Comparison of ENCODE assay signal across 12 cellular contexts in the genomic region with DNA sequence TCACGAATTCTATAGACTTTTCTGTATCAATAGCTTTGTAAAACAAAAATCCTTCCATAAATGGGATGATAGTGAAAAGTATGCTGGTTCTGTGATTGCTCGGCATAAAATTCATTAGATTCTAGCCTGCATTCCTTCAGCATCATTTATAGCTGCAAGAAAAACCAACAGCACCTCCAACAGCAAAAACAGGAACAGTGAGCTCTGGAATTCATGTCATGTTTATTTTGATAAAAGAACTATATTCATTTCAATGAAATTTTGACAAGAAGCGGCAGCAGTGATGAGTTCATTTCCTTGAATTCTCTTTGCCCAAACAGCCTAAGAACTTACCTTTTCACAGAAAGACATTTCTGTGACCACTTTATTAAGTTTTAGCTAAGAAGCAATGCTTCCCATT.
DNase-seq lines count a peak whose midpoint lies in the region; ATAC-seq and TF ChIP-seq lines count a peak whose summit lies in the region.
"Had no signal": no experiment of that assay in that cellular context is flagged by ENCODE, and none has a peak within 500 bp of the region (broad histone marks: within the 10 kb centered on the region; RNA-seq: fewer than 3 reads in every experiment).

No MANE protein-coding gene starts in this region.

- no peaks in the 10 kb centered on the region for H4K20me1 ChIP-seq in GM23338 (replicated peaks; ENCODE audit: insufficient read depth)

- no peak overlapping the region for H2AFZ ChIP-seq in GM23338

- peak; percentile 55 for DNase-seq in A172 (ENCODE audit: low spot score)
- no peak for DNase-seq in GM23338 (ENCODE audit: low spot score)
- peak; percentile 74 for DNase-seq in astrocyte of the hippocampus (ENCODE audit: low read depth, low spot score)
- peak; percentile 78 for DNase-seq in iris pigment epithelial cell (ENCODE audit: low read depth)
- no peak for DNase-seq in activated naive CD4-positive, alpha-beta T cell treated with anti-CD3 and anti-CD28 coated beads, Interleukin-2, amount 50 U/mL, for 72 hours (ENCODE audit: low spot score in 2 of 2)
- no peak for DNase-seq in HAP-1 (ENCODE audit: low spot score in 2 of 2)
- DNase-seq: CD4-positive, CD25-positive, alpha-beta regulatory T cell; occipital lobe had no signal

- ATAC-seq in GM23338 (no peak), HG02885 (IDR thresholded peaks at IDR 0.05; ENCODE audit: poor library complexity, unreplicated experiment) (no peak), GM21381 (IDR thresholded peaks at IDR 0.05; ENCODE audit: unreplicated experiment) (no peak)
- ATAC-seq in activated naive CD4-positive, alpha-beta T cell treated with anti-CD3 and anti-CD28 coated beads, Interleukin-2, amount 50 U/mL, for 72 hours: no peak

- H3K9me3 Mint-ChIP-seq in GM23338: peaks cover 17% of the 10 kb centered on the region
- H3K9me3 Mint-ChIP-seq in activated naive CD4-positive, alpha-beta T cell treated with anti-CD3 and anti-CD28 coated beads, Interleukin-2, amount 50 U/mL, for 72 hours: peaks cover 10 to 13% of the 10 kb centered on the region in 2 donors
- H3K9me3 Mint-ChIP-seq: activated T-helper 1 cell treated with anti-CD3 and anti-CD28 coated beads, Interleukin-12 subunit alpha, Interleukin-12 subunit beta, Interleukin-2, Interleukin-4 antibody, amounts not matched to agents 30 ng/mL and 10 ng/mL and 1 ng/mL, durations not matched to agents 14 hours and 24 hours and 36 hours had no signal

- H3K9me3 ChIP-seq in HAP-1: no peaks in the 10 kb centered on the region

- H3K4me1 ChIP-seq in GM23338 (ENCODE audit: insufficient read depth) (peaks cover 26% of the 10 kb centered on the region), HAP-1 (peaks cover 16% of the 10 kb centered on the region)

- H3K27me3 ChIP-seq in GM23338 (ENCODE audit: insufficient read depth) (no peaks in the 10 kb centered on the region), HAP-1 (ENCODE audit: low read depth) (no peaks in the 10 kb centered on the region)

- peaks cover 11% of the 10 kb centered on the region for H3K9me2 ChIP-seq in GM23338 (ENCODE audit: insufficient read depth)

- peak overlapping the region; percentile 44; the same call in 1 of the 2 replicates for H3K27ac Mint-ChIP-seq in GM23338
- H3K27ac Mint-ChIP-seq in activated naive CD4-positive, alpha-beta T cell treated with anti-CD3 and anti-CD28 coated beads, Interleukin-2, amount 50 U/mL, for 72 hours: no peak overlapping the region
- H3K27ac Mint-ChIP-seq: activated T-helper 1 cell treated with anti-CD3 and anti-CD28 coated beads, Interleukin-12 subunit alpha, Interleukin-12 subunit beta, Interleukin-2, Interleukin-4 antibody, amounts not matched to agents 30 ng/mL and 10 ng/mL and 1 ng/mL, durations not matched to agents 14 hours and 24 hours and 36 hours; CD4-positive, CD25-positive, alpha-beta regulatory T cell; dendritic cell treated with granulocyte-macrophage colony-stimulating factor and Interleukin-4, amounts not matched to agents 40 ng/mL and 50 ng/mL, for 4 days had no signal

- H3K4me1 Mint-ChIP-seq in GM23338: peaks cover 24% of the 10 kb centered on the region
- H3K4me1 Mint-ChIP-seq: CD4-positive, CD25-positive, alpha-beta regulatory T cell had no signal

- peak overlapping the region; percentile 16; the same call in 1 of the 2 replicates for H3K4me2 ChIP-seq in GM23338

- TF ChIP-seq CTCF in GM23338 (conservative IDR thresholded peaks at IDR 0.05; ENCODE audit: low read depth in 2 of 2): 0 out of 4 replicates have a peak, but pooled peaks of 1 of the 2 experiments have one; percentile 8

- no peaks in the 10 kb centered on the region for H3K79me2 ChIP-seq in GM23338 (replicated peaks; ENCODE audit: insufficient read depth)

- peaks cover 42% of the 10 kb centered on the region for H3K36me3 Mint-ChIP-seq in GM23338 (ENCODE audit: low read depth)
- H3K36me3 Mint-ChIP-seq in activated naive CD4-positive, alpha-beta T cell treated with anti-CD3 and anti-CD28 coated beads, Interleukin-2, amount 50 U/mL, for 72 hours: no peaks in the 10 kb centered on the region
- H3K36me3 Mint-ChIP-seq: CD4-positive, CD25-positive, alpha-beta regulatory T cell had no signal

- H3K36me3 ChIP-seq in GM23338 (ENCODE audit: insufficient read depth) (0 out of 2 replicates have a peak, but pooled peaks cover 3% of the 10 kb centered on the region), HAP-1 (replicated peaks) (no peaks in the 10 kb centered on the region)

- in situ Hi-C loops in HAP-1 (cut with MboI; ENCODE audit: low sequenced_read_pairs): no loop called here

- H3K4me3 ChIP-seq in GM23338 (no peak overlapping the region), HAP-1 (no peak overlapping the region)

- no peaks in the 10 kb centered on the region for H3F3A ChIP-seq in GM23338 (replicated peaks; ENCODE audit: low read depth)

- H3K27me3 Mint-ChIP-seq in GM23338 (ENCODE audit: insufficient read depth, low read depth, poor library complexity): no peaks in the 10 kb centered on the region
- H3K27me3 Mint-ChIP-seq: dendritic cell treated with granulocyte-macrophage colony-stimulating factor and Interleukin-4, amounts not matched to agents 40 ng/mL and 50 ng/mL, for 4 days had no signal

- no peak overlapping the region for H3K4me3 Mint-ChIP-seq in GM23338
- H3K4me3 Mint-ChIP-seq: activated T-helper 1 cell treated with anti-CD3 and anti-CD28 coated beads, Interleukin-12 subunit alpha, Interleukin-12 subunit beta, Interleukin-2, Interleukin-4 antibody, amounts not matched to agents 30 ng/mL and 10 ng/mL and 1 ng/mL, durations not matched to agents 14 hours and 24 hours and 36 hours; CD4-positive, CD25-positive, alpha-beta regulatory T cell; dendritic cell treated with granulocyte-macrophage colony-stimulating factor and Interleukin-4, amounts not matched to agents 40 ng/mL and 50 ng/mL, for 4 days had no signal

- H3K27ac ChIP-seq in GM23338 (ENCODE audit: low read depth): peak overlapping the region; percentile 33

TF ChIP-seq in GM23338, 12 proteins besides CTCF, POLR2A, EP300 and RAD21:
- TF ChIP-seq ZNF114 (CRISPR knock-in tag; IDR thresholded peaks at IDR 0.05) (no peak), EZH2 (IDR thresholded peaks at IDR 0.05; ENCODE audit: low read depth, unreplicated experiment) (no peak), ZNF331 (CRISPR knock-in tag; IDR thresholded peaks at IDR 0.05; ENCODE audit: low read depth) (no peak), REST (IDR thresholded peaks at IDR 0.05; ENCODE audit: unreplicated experiment) (no peak), EZH2phosphoT487 (IDR thresholded peaks at IDR 0.05; ENCODE audit: unreplicated experiment) (no peak)

Comparison
In these comparisons a context has a peak if more than half of its experiments do, and no peak if none do; other contexts are left out.
1. DNase-seq: peak in A172 (single experiment), astrocyte of the hippocampus (single experiment) and iris pigment epithelial cell (single experiment); none in GM23338 (single experiment), activated naive CD4-positive, alpha-beta T cell treated with anti-CD3 and anti-CD28 coated beads, Interleukin-2, amount 50 U/mL, for 72 hours (0 of 2) and HAP-1 (0 of 2).